18 cellular contexts compared by ENCODE assay signal in genomic region chr5:16596541-16596940, GRCh38. TPM values are rescaled to one million over a fixed set of nuclear protein-coding genes. Genes with fewer than 3 reads are reported as not detected.
DNase-seq lines count a peak whose midpoint lies in the region; FAIRE-seq and TF ChIP-seq lines count a peak whose summit lies in the region.
"Had no signal": no experiment of that assay in that cellular context is flagged by ENCODE, and none has a peak within 500 bp of the region (broad histone marks: within the 10 kb centered on the region; RNA-seq: fewer than 3 reads in every experiment).

No MANE protein-coding gene starts in this region.

- TF ChIP-seq CTCF in AG09309 (IDR thresholded peaks at IDR 0.05; ENCODE audit: control insufficient read depth, insufficient read depth, low read depth, low read length, missing control alignments) = no peak
- no peak for TF ChIP-seq CTCF in HEK293 (tag by site-specific recombination; IDR thresholded peaks at IDR 0.05)
- no peak for TF ChIP-seq CTCF in astrocyte (IDR thresholded peaks at IDR 0.05; ENCODE audit: insufficient read depth, low read depth, low read length)
- no peak for TF ChIP-seq CTCF in prostate gland (IDR thresholded peaks at IDR 0.05)

- no peak overlapping the region for H3K27ac Mint-ChIP-seq in astrocyte (ENCODE audit: unreplicated experiment)
- H3K27ac Mint-ChIP-seq: activated CD4-positive, alpha-beta T cell treated with anti-CD3 and anti-CD28 coated beads, Interleukin-2, amount 10 ng/mL, durations not matched to agents 7 days and 5 days; memory B cell had no signal

- no peak for TF ChIP-seq POLR2A in prostate gland (IDR thresholded peaks at IDR 0.05)

- no peaks in the 10 kb centered on the region for H3K79me2 ChIP-seq in astrocyte (ENCODE audit: insufficient read depth, low read length)

- POLR2A ChIA-PET in HEK293 (lab: Yijun Ruan, JAX) = no interaction called here

- FAIRE-seq in astrocyte (lab: Jason Lieb, UNC) (peak; percentile 29), frontal cortex (lab: Jason Lieb, UNC) (no peak)
- FAIRE-seq: pancreas had no signal

- no peak overlapping the region for H3K27ac ChIP-seq in HEK293 (ENCODE audit: extremely low read depth, low read depth, low read length)
- H3K27ac ChIP-seq in astrocyte (ENCODE audit: low read depth, low read length) = peak overlapping the region; percentile 34
- no peak overlapping the region for H3K27ac ChIP-seq in prostate gland
- H3K27ac ChIP-seq: BLaER1, pancreas, uterus had no signal

- no peak overlapping the region for H2AFZ ChIP-seq in astrocyte (ENCODE audit: low read depth, low read length)

- peaks cover 11% of the 10 kb centered on the region for H3K4me1 Mint-ChIP-seq in astrocyte (ENCODE audit: low read depth, unreplicated experiment)

- CTCF ChIA-PET in HEK293 (lab: Yijun Ruan, JAX) = interaction anchor here (2.1 kb wide), 1 partner anchor 11 kb away, joined by 14 read pairs; no protein-coding TSS in a partner anchor

- peaks cover 6% of the 10 kb centered on the region for H3K9me3 Mint-ChIP-seq in astrocyte (ENCODE audit: unreplicated experiment)
- H3K9me3 Mint-ChIP-seq: central memory CD8-positive, alpha-beta T cell; memory B cell had no signal

- peaks cover 0 to 8% of the 10 kb centered on the region in 2 experiments; a peak in 1 of 3 replicates for H3K36me3 ChIP-seq in HEK293 (ENCODE audit: control insufficient read depth in 2 of 2, insufficient read depth in 1 of 2, low read length in 2 of 2)
- H3K36me3 ChIP-seq in astrocyte (ENCODE audit: insufficient read depth, low read length) = no peaks in the 10 kb centered on the region
- H3K36me3 ChIP-seq in prostate gland = no peaks in the 10 kb centered on the region
- H3K36me3 ChIP-seq: pancreas, uterus had no signal

- H3K27me3 ChIP-seq in astrocyte (ENCODE audit: insufficient read depth, low read length) = no peaks in the 10 kb centered on the region
- H3K27me3 ChIP-seq in prostate gland (replicated peaks; ENCODE audit: insufficient read depth) = no peaks in the 10 kb centered on the region
- H3K27me3 ChIP-seq: BLaER1, pancreas, uterus had no signal

- H3K27me3 Mint-ChIP-seq in astrocyte (ENCODE audit: low read depth, unreplicated experiment) = peaks cover 6% of the 10 kb centered on the region
- H3K27me3 Mint-ChIP-seq: activated CD4-positive, alpha-beta T cell treated with anti-CD3 and anti-CD28 coated beads, Interleukin-2, amount 10 ng/mL, durations not matched to agents 7 days and 5 days; central memory CD8-positive, alpha-beta T cell had no signal

- DNase-seq in AG09309 (ENCODE audit: low read depth) (peak; percentile 71), astrocyte (ENCODE audit: low read depth) (peak; percentile 85), medulla oblongata (ENCODE audit: extremely low spot score) (peak; percentile 74), frontal cortex (ENCODE audit: low spot score in 2 of 2) (no peak), prostate gland (ENCODE audit: low spot score) (no peak), NCI-H2196 (lab: John Stamatoyannopoulos, UW; ENCODE audit: unreplicated experiment) (no peak)
- no peak for DNase-seq in stimulated activated CD4-positive, alpha-beta T cell treated with anti-CD3 and anti-CD28 coated beads, Interleukin-2, amount 100 ng/mL, for 48 hours
- DNase-seq: activated CD4-positive, alpha-beta T cell treated with anti-CD3 and anti-CD28 coated beads, Interleukin-2, amount 10 ng/mL, durations not matched to agents 7 days and 5 days; NCI-H1092; NCI-H524; pancreas; RPMI8226; stimulated activated CD4-positive, alpha-beta T cell treated with anti-CD3 and anti-CD28 coated beads, Interleukin-1b, Interleukin-23, amount 100 ng/mL, for 48 hours; uterus had no signal

- H3K4me3 ChIP-seq in AG09309 (ENCODE audit: control insufficient read depth, low read depth, low read length) (no peak overlapping the region), HEK293 (ENCODE audit: low read depth, low read length) (no peak overlapping the region), astrocyte (ENCODE audit: insufficient read depth, low read depth, low read length) (no peak overlapping the region), prostate gland (no peak overlapping the region)
- H3K4me3 ChIP-seq: BLaER1, pancreas, uterus had no signal

- no peak overlapping the region for H3K4me3 Mint-ChIP-seq in astrocyte (ENCODE audit: unreplicated experiment)
- H3K4me3 Mint-ChIP-seq: activated CD4-positive, alpha-beta T cell treated with anti-CD3 and anti-CD28 coated beads, Interleukin-2, amount 10 ng/mL, durations not matched to agents 7 days and 5 days; central memory CD8-positive, alpha-beta T cell; memory B cell had no signal

- H3K9me3 ChIP-seq in HEK293 (ENCODE audit: control insufficient read depth, insufficient read depth, low read depth, low read length) (no peaks in the 10 kb centered on the region), astrocyte (ENCODE audit: insufficient read depth, low read depth, low read length) (no peaks in the 10 kb centered on the region), prostate gland (no peaks in the 10 kb centered on the region)
- H3K9me3 ChIP-seq: pancreas, uterus had no signal

- no peaks in the 10 kb centered on the region for H4K20me1 ChIP-seq in astrocyte (ENCODE audit: insufficient read depth, low read length)

- intact Hi-C loops in prostate gland (cut with DNase I) = no loop called here

- H3K4me2 ChIP-seq in astrocyte (ENCODE audit: low read length) = peak overlapping the region; percentile 21
- H3K4me2 ChIP-seq: BLaER1 had no signal

- H3K9ac ChIP-seq in astrocyte (ENCODE audit: low read length) = no peak overlapping the region
- H3K9ac ChIP-seq: BLaER1 had no signal

- no peaks in the 10 kb centered on the region for H3K36me3 Mint-ChIP-seq in astrocyte (ENCODE audit: low read depth, unreplicated experiment)

- WGBS in prostate gland = 69% methylated on average over 5 of the region's 5 CpGs

- H3K4me1 ChIP-seq in HEK293 (ENCODE audit: control insufficient read depth, insufficient read depth, low read length) = peaks cover 9% of the 10 kb centered on the region
- H3K4me1 ChIP-seq in astrocyte (ENCODE audit: insufficient read depth, low read length) = peaks cover 8% of the 10 kb centered on the region
- no peaks in the 10 kb centered on the region for H3K4me1 ChIP-seq in prostate gland (replicated peaks)
- H3K4me1 ChIP-seq: pancreas, uterus had no signal

TF ChIP-seq in HEK293, 187 proteins besides CTCF, POLR2A, EP300 and RAD21:
- TF ChIP-seq WT1 (tag by site-specific recombination; IDR thresholded peaks at IDR 0.05) = no peak
- TF ChIP-seq ZIC2 (tag by site-specific recombination; IDR thresholded peaks at IDR 0.05) = peak; percentile 15; the same call in 1 of the 2 replicates
- TF ChIP-seq ZNF155 (tag by site-specific recombination; IDR thresholded peaks at IDR 0.05) = no peak
- TF ChIP-seq ZNF561 (tag by site-specific recombination; IDR thresholded peaks at IDR 0.05; ENCODE audit: borderline replicate concordance) = no peak
- no peak for TF ChIP-seq ZFP41 (tag by site-specific recombination; IDR thresholded peaks at IDR 0.05; ENCODE audit: borderline replicate concordance)

RNA-seq across cellular contexts. Expression of gene RETREG1, which starts 20.3 kb away (rescaled TPM):
- total RNA-seq in astrocyte (0.98 and 1.5 TPM in 2 replicates), frontal cortex (73.0 TPM), prostate gland (10 to 100 TPM; 13.5 to 18.4 TPM)

Comparison
In these comparisons a context has a peak if more than half of its experiments do, and no peak if none do; other contexts are left out.
1. DNase-seq: peak in AG09309 (single experiment), astrocyte (single experiment) and medulla oblongata (single experiment); none in stimulated activated CD4-positive, alpha-beta T cell treated with anti-CD3 and anti-CD28 coated beads, Interleukin-2, amount 100 ng/mL, for 48 hours (0 of 2), frontal cortex (0 of 2), prostate gland (single experiment) and NCI-H2196 (single experiment).